Comparison of ENCODE assay signal across 27 cellular contexts in the genomic region with DNA sequence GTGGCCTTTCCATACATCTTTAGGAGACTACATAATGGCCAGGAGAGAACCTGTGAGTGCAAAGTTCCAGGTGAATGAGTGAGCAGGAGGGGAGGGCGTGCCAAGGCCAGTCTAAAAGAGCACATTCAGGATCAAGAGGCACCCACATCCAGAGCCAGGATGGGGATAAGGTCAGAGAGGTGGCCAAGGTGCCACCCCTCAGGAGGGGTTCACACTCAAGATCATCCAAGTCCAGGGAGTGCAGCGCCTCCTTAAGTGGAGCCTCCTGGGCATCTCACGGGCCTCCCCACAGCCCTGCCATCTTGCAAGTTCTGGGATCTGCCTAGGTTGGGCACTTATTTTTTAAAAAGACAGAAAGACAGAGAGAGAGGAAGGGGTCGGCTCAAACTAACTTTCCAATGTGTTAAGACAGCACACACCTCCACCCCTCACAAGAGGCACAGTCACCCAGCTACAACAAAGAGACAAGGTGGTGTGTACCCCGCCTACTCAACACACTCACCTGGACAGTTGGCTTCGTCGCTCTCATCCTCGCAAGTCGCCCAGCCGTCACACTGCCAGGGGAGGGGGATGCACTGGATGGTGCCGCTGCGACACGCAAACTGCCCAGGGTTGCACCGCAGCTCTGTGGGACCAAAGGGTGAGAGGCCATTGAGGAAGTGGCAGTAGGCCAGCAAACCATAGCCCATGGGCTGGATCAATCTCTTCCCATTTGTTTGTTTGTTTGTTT. TPM values are rescaled to one million over a fixed set of nuclear protein-coding genes. Genes with fewer than 3 reads are reported as not detected.
"Had no signal": no experiment of that assay in that cellular context is flagged by ENCODE, and none has a peak within 500 bp of the region (broad histone marks: within the 10 kb centered on the region; RNA-seq: fewer than 3 reads in every experiment).

No MANE protein-coding gene starts in this region.

- DNase-seq: activated CD4-positive, alpha-beta T cell treated with anti-CD3 and anti-CD28 coated beads, Interleukin-2, amount 10 ng/mL, durations not matched to agents 7 days and 5 days; activated CD4-positive, CD25-positive, alpha-beta regulatory T cell treated with anti-CD3 and anti-CD28 coated beads, Interleukin-2, amount 50 U/mL, for 72 hours; activated CD8-positive, alpha-beta T cell treated with anti-CD3 and anti-CD28 coated beads for 36 hours; activated naive CD4-positive, alpha-beta T cell; activated T-cell treated with anti-CD3 and anti-CD28 coated beads, Interleukin-2, amount 50 U/mL, for 4 hours; cerebellar nuclear complex; foreskin fibroblast; heart right ventricle; left colon; lower lobe of right lung; naive thymus-derived CD4-positive, alpha-beta T cell; ovary; psoas muscle; stimulated activated CD4-positive, alpha-beta T cell treated with anti-CD3 and anti-CD28 coated beads, Interleukin-12 subunit alpha, Interleukin-12 subunit beta, amount 100 ng/mL, for 4 hours; stimulated activated CD4-positive, alpha-beta T cell treated with anti-CD3 and anti-CD28 coated beads, Interleukin-4, amount 100 ng/mL, for 4 hours; stimulated activated naive CD8-positive, alpha-beta T cell treated with anti-CD3 and anti-CD28 coated beads, Interleukin-15, Interleukin-2, amounts not matched to agents 100 U/mL and 50 U/mL, for 24 hours had no signal

- FAIRE-seq: endometrium, keratinocyte had no signal

- H3K27me3 Mint-ChIP-seq: activated CD4-positive, alpha-beta T cell treated with anti-CD3 and anti-CD28 coated beads, Interleukin-2, amount 10 ng/mL, durations not matched to agents 7 days and 5 days; activated CD8-positive, alpha-beta T cell treated with anti-CD3 and anti-CD28 coated beads for 36 hours; naive thymus-derived CD4-positive, alpha-beta T cell had no signal

- ATAC-seq: activated CD8-positive, alpha-beta T cell treated with anti-CD3 and anti-CD28 coated beads for 36 hours; activated T-cell treated with anti-CD3 and anti-CD28 coated beads, Interleukin-2, amount 50 U/mL, for 4 hours; heart right ventricle; left colon; lower lobe of right lung; naive thymus-derived CD4-positive, alpha-beta T cell; psoas muscle; stimulated activated naive CD8-positive, alpha-beta T cell treated with anti-CD3 and anti-CD28 coated beads, Interleukin-15, Interleukin-2, amounts not matched to agents 100 U/mL and 50 U/mL, for 24 hours had no signal

- H3K9me3 ChIP-seq: heart right ventricle, lower lobe of right lung, ovary, psoas muscle, right atrium auricular region had no signal

- H3K9me3 Mint-ChIP-seq: activated CD4-positive, alpha-beta T cell treated with anti-CD3 and anti-CD28 coated beads, Interleukin-2, amount 10 ng/mL, durations not matched to agents 7 days and 5 days; activated CD8-positive, alpha-beta T cell treated with anti-CD3 and anti-CD28 coated beads for 36 hours; activated T-cell treated with anti-CD3 and anti-CD28 coated beads, Interleukin-2, amount 50 U/mL, for 4 hours; activated T-helper 2 cell treated with anti-CD3 and anti-CD28 coated beads, Interferon-gamma antibody, Interleukin-2, Interleukin-4, amounts not matched to agents 10 μg/mL and 5 μg/mL and 100 μg/mL, durations not matched to agents 14 hours and 24 hours and 36 hours; naive thymus-derived CD4-positive, alpha-beta T cell had no signal

- H3K27ac Mint-ChIP-seq: activated CD4-positive, alpha-beta T cell treated with anti-CD3 and anti-CD28 coated beads, Interleukin-2, amount 10 ng/mL, durations not matched to agents 7 days and 5 days; activated CD8-positive, alpha-beta T cell treated with anti-CD3 and anti-CD28 coated beads for 36 hours; activated T-helper 2 cell treated with anti-CD3 and anti-CD28 coated beads, Interferon-gamma antibody, Interleukin-2, Interleukin-4, amounts not matched to agents 10 μg/mL and 5 μg/mL and 100 μg/mL, durations not matched to agents 14 hours and 24 hours and 36 hours had no signal

- H3K4me3 ChIP-seq: heart right ventricle, lower lobe of right lung, ovary, psoas muscle, right atrium auricular region had no signal

- H3K4me1 ChIP-seq: lower lobe of right lung had no signal

- H3K27ac ChIP-seq: heart right ventricle, lower lobe of right lung, ovary, psoas muscle, right atrium auricular region, VCaP had no signal

- H3K27me3 ChIP-seq: heart right ventricle, ovary, right atrium auricular region had no signal

- H3K4me3 Mint-ChIP-seq: activated CD4-positive, alpha-beta T cell treated with anti-CD3 and anti-CD28 coated beads, Interleukin-2, amount 10 ng/mL, durations not matched to agents 7 days and 5 days; activated CD8-positive, alpha-beta T cell treated with anti-CD3 and anti-CD28 coated beads for 36 hours; activated T-cell treated with anti-CD3 and anti-CD28 coated beads, Interleukin-2, amount 50 U/mL, for 4 hours had no signal

- H3K36me3 ChIP-seq: ovary had no signal

RNA-seq across cellular contexts. Expression of a gene that starts 42.1 kb away (rescaled TPM):
- total RNA-seq: activated CD4-positive, alpha-beta T cell treated with anti-CD3 and anti-CD28 coated beads, Interleukin-2, amount 10 ng/mL, durations not matched to agents 7 days and 5 days; activated CD8-positive, alpha-beta T cell treated with anti-CD3 and anti-CD28 coated beads for 36 hours; activated T-cell treated with anti-CD3 and anti-CD28 coated beads, Interleukin-2, amount 50 U/mL, for 4 hours; activated T-helper 2 cell treated with anti-CD3 and anti-CD28 coated beads, Interferon-gamma antibody, Interleukin-2, Interleukin-4, amounts not matched to agents 10 μg/mL and 5 μg/mL and 100 μg/mL, durations not matched to agents 14 hours and 24 hours and 36 hours; epithelial cell of proximal tubule; fibroblast of lung; left colon; lower lobe of right lung; mesenteric fat pad; ovary; right atrium auricular region; subcutaneous adipose tissue; T-helper 2 cell treated with Interferon-gamma antibody and Interleukin-4, amounts not matched to agents 100 ng/mL and 5 ng/mL, for 36 hours; ureter had no signal
- polyA plus RNA-seq: fibroblast of lung; keratinocyte; naive thymus-derived CD4-positive, alpha-beta T cell had no signal
